8 cellular contexts compared by ENCODE assay signal in genomic region chr18:3597159-3597977, GRCh38.
DNase-seq lines count a peak whose midpoint lies in the region; ATAC-seq and TF ChIP-seq lines count a peak whose summit lies in the region.

No MANE protein-coding gene starts in this region.

- no peaks in the 10 kb centered on the region for H3K9me2 ChIP-seq in hepatocyte (replicated peaks; ENCODE audit: insufficient read depth)

- no peak for TF ChIP-seq CTCF in HL-60 (IDR thresholded peaks at IDR 0.05; ENCODE audit: insufficient read depth, low read length)
- TF ChIP-seq CTCF in hepatocyte (IDR thresholded peaks at IDR 0.05; ENCODE audit: poor library complexity), result no peak
- TF ChIP-seq CTCF in smooth muscle cell (IDR thresholded peaks at IDR 0.05; ENCODE audit: borderline replicate concordance, insufficient read depth, poor library complexity, severe bottlenecking), result no peak

- H3F3A ChIP-seq in smooth muscle cell (ENCODE audit: low read depth), result peaks cover 35% of the 10 kb centered on the region

- no peaks in the 10 kb centered on the region for H3K27me3 Mint-ChIP-seq in activated CD8-positive, alpha-beta T cell treated with anti-CD3 and anti-CD28 coated beads, Interleukin-2, amount 10 ng/mL, durations not matched to agents 7 days and 5 days (ENCODE audit: low read depth)

- H3K4me2 ChIP-seq in hepatocyte, result peak overlapping the region; percentile 76
- H3K4me2 ChIP-seq in smooth muscle cell, result peak overlapping the region; percentile 85

- CTCF ChIA-PET in activated CD8-positive, alpha-beta T cell treated with anti-CD3 and anti-CD28 coated beads, Interleukin-2, amount 10 ng/mL, durations not matched to agents 7 days and 5 days (lab: Charles Lee), result interaction anchor here (0.6 to 7.2 kb wide), 9 partner anchors 10 to 315 kb away, joined by 3 to 124 read pairs (median 19); no protein-coding TSS in a partner anchor

- peaks cover 40% of the 10 kb centered on the region for H3K4me1 ChIP-seq in hepatocyte (ENCODE audit: insufficient read depth)
- H3K4me1 ChIP-seq in smooth muscle cell (ENCODE audit: low read depth), result peaks cover 41% of the 10 kb centered on the region

- no peaks in the 10 kb centered on the region for H3K27me3 ChIP-seq in HL-60 (ENCODE audit: insufficient read depth, poor library complexity, severe bottlenecking)
- no peaks in the 10 kb centered on the region for H3K27me3 ChIP-seq in hepatocyte
- no peaks in the 10 kb centered on the region for H3K27me3 ChIP-seq in smooth muscle cell (ENCODE audit: low read depth)

- H4K20me1 ChIP-seq in hepatocyte (ENCODE audit: insufficient read depth, poor library complexity, severe bottlenecking), result no peaks in the 10 kb centered on the region
- H4K20me1 ChIP-seq in smooth muscle cell (ENCODE audit: low read depth), result no peaks in the 10 kb centered on the region

- peak overlapping the region; percentile 98 for H3K27ac Mint-ChIP-seq in activated CD8-positive, alpha-beta T cell treated with anti-CD3 and anti-CD28 coated beads, Interleukin-2, amount 10 ng/mL, durations not matched to agents 7 days and 5 days

- H3K9me3 ChIP-seq in hepatocyte (ENCODE audit: low read depth), result no peaks in the 10 kb centered on the region
- no peaks in the 10 kb centered on the region for H3K9me3 ChIP-seq in smooth muscle cell (replicated peaks; ENCODE audit: low read depth)

- DNase-seq in HL-60 (ENCODE audit: low read depth in 1 of 2, low spot score in 1 of 2) (no peak), hepatocyte (ENCODE audit: low spot score) (no peak), smooth muscle cell (lab: John Stamatoyannopoulos, UW; ENCODE audit: unreplicated experiment) (no peak), SK-N-DZ (ENCODE audit: low spot score) (no peak), HPDE6-E6E7 (ENCODE audit: extremely low spot score) (no peak), islet precursor cell (no peak)
- DNase-seq in activated CD8-positive, alpha-beta T cell treated with anti-CD3 and anti-CD28 coated beads, Interleukin-2, amount 10 ng/mL, durations not matched to agents 7 days and 5 days, result no peak
- DNase-seq in activated effector memory CD4-positive, alpha-beta T cell treated with Interleukin-2 at 50 U/mL for 16 hours, result no peak

- WGBS in hepatocyte (ENCODE audit: low lambda C conversion rate, missing lambda C conversion rate), result 65% methylated on average over 15 of the region's 15 CpGs
- 71% methylated on average over 15 of the region's 15 CpGs for WGBS in smooth muscle cell (ENCODE audit: low lambda C conversion rate)

- no peaks in the 10 kb centered on the region for H3K9me3 Mint-ChIP-seq in activated CD8-positive, alpha-beta T cell treated with anti-CD3 and anti-CD28 coated beads, Interleukin-2, amount 10 ng/mL, durations not matched to agents 7 days and 5 days (ENCODE audit: insufficient read depth)

- ATAC-seq in activated CD8-positive, alpha-beta T cell treated with anti-CD3 and anti-CD28 coated beads, Interleukin-2, amount 10 ng/mL, durations not matched to agents 7 days and 5 days, result no peak

- H3K79me2 ChIP-seq in hepatocyte, result peaks cover 20% of the 10 kb centered on the region
- peaks cover 17% of the 10 kb centered on the region for H3K79me2 ChIP-seq in smooth muscle cell (ENCODE audit: low read depth)

- POLR2A ChIA-PET in activated CD8-positive, alpha-beta T cell treated with anti-CD3 and anti-CD28 coated beads, Interleukin-2, amount 10 ng/mL, durations not matched to agents 7 days and 5 days (lab: Charles Lee), result interaction anchor here (1.5 to 4.2 kb wide), 2 partner anchors 9 to 300 kb away, joined by 4 to 57 read pairs; no protein-coding TSS in a partner anchor

- H3K36me3 Mint-ChIP-seq in activated CD8-positive, alpha-beta T cell treated with anti-CD3 and anti-CD28 coated beads, Interleukin-2, amount 10 ng/mL, durations not matched to agents 7 days and 5 days (ENCODE audit: low read depth), result peaks cover 34% of the 10 kb centered on the region

- H3K27ac ChIP-seq in HL-60 (replicated peaks), result peak overlapping the region; percentile 77
- peak overlapping the region; percentile 98 for H3K27ac ChIP-seq in hepatocyte
- H3K27ac ChIP-seq in smooth muscle cell (ENCODE audit: low read depth), result peak overlapping the region; percentile 100

- H3K9ac ChIP-seq in smooth muscle cell (ENCODE audit: low read depth), result peak overlapping the region; percentile 79

- H3K4me1 Mint-ChIP-seq in activated CD8-positive, alpha-beta T cell treated with anti-CD3 and anti-CD28 coated beads, Interleukin-2, amount 10 ng/mL, durations not matched to agents 7 days and 5 days (ENCODE audit: low read depth), result peaks cover 53% of the 10 kb centered on the region

- H3K4me3 ChIP-seq in HL-60 (replicated peaks; ENCODE audit: insufficient read depth, low read length), result no peak overlapping the region
- no peak overlapping the region for H3K4me3 ChIP-seq in hepatocyte
- no peak overlapping the region for H3K4me3 ChIP-seq in smooth muscle cell

- H2AFZ ChIP-seq in hepatocyte (no peak overlapping the region), smooth muscle cell (ENCODE audit: low read depth) (no peak overlapping the region)

- H3K36me3 ChIP-seq in hepatocyte (replicated peaks; ENCODE audit: insufficient read depth, low read depth), result no peaks in the 10 kb centered on the region
- H3K36me3 ChIP-seq in smooth muscle cell (ENCODE audit: low read depth), result no peaks in the 10 kb centered on the region

- peak overlapping the region; percentile 93 for H3K4me3 Mint-ChIP-seq in activated CD8-positive, alpha-beta T cell treated with anti-CD3 and anti-CD28 coated beads, Interleukin-2, amount 10 ng/mL, durations not matched to agents 7 days and 5 days
